8 cellular contexts compared by ENCODE assay signal in genomic region chr2:74198461-74199274, GRCh38. TPM values are rescaled to one million over a fixed set of nuclear protein-coding genes. Genes with fewer than 3 reads are reported as not detected.
DNase-seq lines count a peak whose midpoint lies in the region; ATAC-seq, FAIRE-seq and TF ChIP-seq lines count a peak whose summit lies in the region.

MTHFD2 (plus strand) TSS chr2:74198615; CDS start chr2:74198642, 27 bp downstream.

- ATAC-seq in GM21515 (IDR thresholded peaks at IDR 0.05; ENCODE audit: unreplicated experiment) = peak; percentile 88

- H3K9me1 ChIP-seq in endothelial cell of umbilical vein (replicated peaks; ENCODE audit: control insufficient read depth, extremely low read depth, insufficient read depth, low read length) = no peaks in the 10 kb centered on the region

- H3F3A ChIP-seq in OCI-LY1 (ENCODE audit: insufficient read depth, low read length) = no peaks in the 10 kb centered on the region

- dilution Hi-C loops in endothelial cell of umbilical vein (cut with MboI; ENCODE audit: extremely low pct_ligation_motif_present, low sequenced_read_pairs) = no loop called here

- H3K4me2 ChIP-seq in OCI-LY1 (ENCODE audit: low read length) (peak within 1 kb of the TSS; percentile 92), endothelial cell of umbilical vein (ENCODE audit: insufficient read depth, low read length) (peak within 1 kb of the TSS; percentile 95)

- no peaks in the 10 kb centered on the region for H3K27me3 ChIP-seq in OCI-LY1 (ENCODE audit: insufficient read depth, low read length)
- H3K27me3 ChIP-seq in endothelial cell of umbilical vein (ENCODE audit: control insufficient read depth in 2 of 2, insufficient read depth in 2 of 2, low read length in 2 of 2) = no peaks in the 10 kb centered on the region
- H3K27me3 ChIP-seq in mononuclear cell (ENCODE audit: insufficient read depth, low read length) = no peaks in the 10 kb centered on the region

- peak; percentile 69 for TF ChIP-seq CTCF in OCI-LY1 (IDR thresholded peaks at IDR 0.05; ENCODE audit: low read length)
- peak; percentile 69 to 95 for TF ChIP-seq CTCF in endothelial cell of umbilical vein (IDR thresholded peaks at IDR 0.05; ENCODE audit: extremely low read depth in 1 of 2, insufficient read depth in 1 of 2, low read depth in 1 of 2, low read length in 2 of 2)

- H3K79me2 ChIP-seq in OCI-LY1 (ENCODE audit: insufficient read depth, low read length) (peaks cover 46% of the 10 kb centered on the region), endothelial cell of umbilical vein (ENCODE audit: control insufficient read depth, insufficient read depth, low read length) (peaks cover 42% of the 10 kb centered on the region)

- H3K4me3 ChIP-seq in OCI-LY1 (ENCODE audit: low read depth, low read length, poor library complexity, severe bottlenecking) (peak within 1 kb of the TSS; percentile 77), endothelial cell of umbilical vein (replicated peaks in 1 of 3; ENCODE audit: insufficient read depth in 1 of 3, low read depth in 1 of 3, low read length in 3 of 3) (peak within 1 kb of the TSS; percentile 76 to 90 (median 80)), mononuclear cell (ENCODE audit: low read length) (peak within 1 kb of the TSS; percentile 53)

- peak; percentile 77 for FAIRE-seq in endothelial cell of umbilical vein (lab: Jason Lieb, UNC)

- POLR2A ChIA-PET in endothelial cell of umbilical vein (lab: Charles Lee) = interaction anchor here (0.6 to 1.1 kb wide), 3 partner anchors 20 to 370 kb away, joined by 3 to 4 read pairs (median 3); partner anchors contain the start of gene MOB1A

- DNase-seq in DMS 273 (lab: John Stamatoyannopoulos, UW; ENCODE audit: unreplicated experiment) = peak; percentile 99
- DNase-seq in HuH-7 (ENCODE audit: low spot score) = peak; percentile 94
- DNase-seq in activated CD8-positive, alpha-beta memory T cell treated with anti-CD3 and anti-CD28 coated beads, Interleukin-2, amount 50 U/mL, for 4 hours = peak; percentile 94
- peak; percentile 97 for DNase-seq in endothelial cell of umbilical vein (ENCODE audit: low read depth, low spot score)
- peak; percentile 73 to 79 for DNase-seq in stimulated activated CD8-positive, alpha-beta memory T cell treated with anti-CD3 and anti-CD28 coated beads, Interleukin-4, amount 100 ng/mL, for 1 hour (ENCODE audit: low read depth in 2 of 2, low spot score in 1 of 2)

- BruUV-seq in endothelial cell of umbilical vein (replicated peaks; lab: Mats Ljungman, UMichigan) = TSS peak; percentile 83

- H3K9ac ChIP-seq in OCI-LY1 (ENCODE audit: low read length) = peak within 1 kb of the TSS; percentile 89
- H3K9ac ChIP-seq in endothelial cell of umbilical vein (replicated peaks; ENCODE audit: extremely low read depth, insufficient read depth, low read length) = peak within 1 kb of the TSS; percentile 94

- CTCF ChIA-PET in endothelial cell of umbilical vein (lab: Charles Lee) = interaction anchor here (1.1 to 5.1 kb wide), 8 partner anchors 9 to 372 kb away, joined by 3 to 20 read pairs (median 5); partner anchors contain the start of genes MOB1A and STAMBP

- peaks cover 38% of the 10 kb centered on the region for H3K36me3 ChIP-seq in OCI-LY1 (ENCODE audit: insufficient read depth, low read length)
- no peaks in the 10 kb centered on the region for H3K36me3 ChIP-seq in endothelial cell of umbilical vein (ENCODE audit: control insufficient read depth in 2 of 2, extremely low read depth in 1 of 2, insufficient read depth in 2 of 2, low read length in 2 of 2)

- H3K9me3 ChIP-seq in OCI-LY1 (ENCODE audit: low read length) = no peaks in the 10 kb centered on the region
- H3K9me3 ChIP-seq in endothelial cell of umbilical vein (replicated peaks; ENCODE audit: control insufficient read depth, insufficient read depth, low read length) = no peaks in the 10 kb centered on the region
- no peaks in the 10 kb centered on the region for H3K9me3 ChIP-seq in mononuclear cell (ENCODE audit: low read depth, low read length)

- intact Hi-C loops in endothelial cell of umbilical vein (cut with micrococcal nuclease) = loop anchor here (1.0 to 2.0 kb wide), 3 partner anchors 20 to 374 kb away; partner anchors contain the start of gene MOB1A

- peak; percentile 91 for TF ChIP-seq POLR2A in endothelial cell of umbilical vein (IDR thresholded peaks at IDR 0.05; ENCODE audit: low read depth, low read length)

- peaks cover 42% of the 10 kb centered on the region for H3K4me1 ChIP-seq in OCI-LY1 (ENCODE audit: insufficient read depth, low read length, severe bottlenecking)
- peaks cover 17% of the 10 kb centered on the region for H3K4me1 ChIP-seq in endothelial cell of umbilical vein (ENCODE audit: control insufficient read depth, extremely low read depth, insufficient read depth, low read length)
- H3K4me1 ChIP-seq in mononuclear cell (ENCODE audit: insufficient read depth, low read length) = peaks cover 32% of the 10 kb centered on the region

- no peak within 1 kb of the TSS for H2AFZ ChIP-seq in OCI-LY1 (ENCODE audit: low read length)
- peak within 1 kb of the TSS; percentile 83 for H2AFZ ChIP-seq in endothelial cell of umbilical vein (ENCODE audit: low read depth, low read length)

- no peaks in the 10 kb centered on the region for H3K9me2 ChIP-seq in OCI-LY1 (ENCODE audit: low read depth, low read length)

- H4K20me1 ChIP-seq in OCI-LY1 (ENCODE audit: insufficient read depth, low read length) = no peaks in the 10 kb centered on the region
- H4K20me1 ChIP-seq in endothelial cell of umbilical vein (replicated peaks; ENCODE audit: control insufficient read depth, extremely low read depth, insufficient read depth, low read length) = no peaks in the 10 kb centered on the region

- H3K27ac ChIP-seq in OCI-LY1 (ENCODE audit: low read depth, low read length, poor library complexity, severe bottlenecking) (peak within 1 kb of the TSS; percentile 80), endothelial cell of umbilical vein (ENCODE audit: insufficient read depth, low read depth, low read length) (peak within 1 kb of the TSS; percentile 65)

TF ChIP-seq in endothelial cell of umbilical vein, 7 proteins besides CTCF, POLR2A, EP300 and RAD21:
- no peak for TF ChIP-seq GATA2 (IDR thresholded peaks at IDR 0.05; ENCODE audit: insufficient read depth, insufficient read length, low read depth, low read length)
- no peak for TF ChIP-seq FOS (IDR thresholded peaks at IDR 0.05; ENCODE audit: borderline replicate concordance, insufficient read depth, low read length)
- peak; percentile 94 for TF ChIP-seq MAX (IDR thresholded peaks at IDR 0.05; ENCODE audit: insufficient read depth, insufficient read length)
- peak; percentile 91 for TF ChIP-seq MYC (IDR thresholded peaks at IDR 0.05; ENCODE audit: low read depth, low read length)
- peak; percentile 96 for TF ChIP-seq POLR2AphosphoS5 (IDR thresholded peaks at IDR 0.05; ENCODE audit: insufficient read depth, low read depth, low read length)
- no peak for TF ChIP-seq EZH2 (IDR thresholded peaks at IDR 0.05; ENCODE audit: borderline replicate concordance, low read depth, low read length, severe bottlenecking)
- no peak for TF ChIP-seq JUN (IDR thresholded peaks at IDR 0.05; ENCODE audit: borderline replicate concordance, insufficient read depth, insufficient read length, low read depth)
TF ChIP-seq in endothelial cell of umbilical vein: peak in this region for 3.

RNA-seq across cellular contexts. Expression of gene MTHFD2, which starts in this region (rescaled TPM):
- total RNA-seq in endothelial cell of umbilical vein (74.9 and 83.2 TPM in 2 replicates), mononuclear cell (32.1 TPM)
- polyA plus RNA-seq in endothelial cell of umbilical vein = 25.4 and 25.6 TPM in 2 replicates
- polyA plus RNA-seq in endothelial cell of umbilical vein (2011; cell fraction: cytosol; rRNA removed) = 45.2 and 59.9 TPM in 2 replicates
- polyA plus RNA-seq in endothelial cell of umbilical vein (2011; cell fraction: nucleus; rRNA removed) = 35.9 and 41.3 TPM in 2 replicates
- polyA plus RNA-seq in endothelial cell of umbilical vein (2012) = 74.7 and 90.0 TPM in 2 replicates
- polyA minus RNA-seq in endothelial cell of umbilical vein = 46.0 and 70.0 TPM in 2 replicates
- polyA minus RNA-seq in endothelial cell of umbilical vein (2011; cell fraction: cytosol; rRNA and poly(A)+ RNA removed) = 158 TPM
- 21.7 and 28.2 TPM in 2 replicates for polyA minus RNA-seq in endothelial cell of umbilical vein (2011; cell fraction: nucleus; rRNA and poly(A)+ RNA removed)

Comparison
In these comparisons a context has a peak if more than half of its experiments do, and no peak if none do; other contexts are left out.
1. Peak in every context shown above with its lines: DNase-seq, ATAC-seq, H3K4me3 ChIP-seq and H3K27ac ChIP-seq.